25 cellular contexts compared by ENCODE assay signal in genomic region chr5:92180406-92180805, GRCh38.
"Had no signal": no experiment of that assay in that cellular context is flagged by ENCODE, and none has a peak within 500 bp of the region (broad histone marks: within the 10 kb centered on the region; RNA-seq: fewer than 3 reads in every experiment).

No MANE protein-coding gene starts in this region.

- H3K9ac ChIP-seq: neural progenitor cell had no signal

- H3K27ac ChIP-seq: left lung, lower lobe of right lung, neural progenitor cell, ovary, right atrium auricular region, right lobe of liver, tibial nerve, uterus had no signal

- H3K36me3 ChIP-seq: left lung, lower lobe of right lung, neural progenitor cell, ovary, right atrium auricular region, right lobe of liver, tibial nerve, uterus had no signal

- H3K4me3 ChIP-seq: left lung, lower lobe of right lung, neural progenitor cell, ovary, right atrium auricular region, right lobe of liver, smooth muscle cell, tibial nerve, uterus had no signal

- H3K9me3 ChIP-seq: left lung, lower lobe of right lung, ovary, right atrium auricular region, right lobe of liver, tibial nerve, uterus had no signal

- H3K27me3 ChIP-seq: left lung, neural progenitor cell, ovary, right atrium auricular region, right lobe of liver, tibial nerve, uterus had no signal

- H3K4me1 ChIP-seq: left lung, lower lobe of right lung, neural progenitor cell, right atrium auricular region, right lobe of liver, tibial nerve, uterus had no signal

- FAIRE-seq: keratinocyte had no signal

- H3K4me2 ChIP-seq: neural progenitor cell, smooth muscle cell had no signal

- H2AFZ ChIP-seq: neural progenitor cell had no signal

- ATAC-seq: left colon; left lung; lower lobe of right lung; natural killer cell; right lobe of liver; stimulated activated memory B cell treated with anti-CD40 and anti-IgM and Interleukin-4, amounts not matched to agents 10 μg/mL and 1 μg/mL and 100 μg/mL, for 72 hours; stimulated activated naive CD8-positive, alpha-beta T cell treated with anti-CD3 and anti-CD28 coated beads, Interleukin-15, amount 100 ng/mL, for 72 hours had no signal

- DNase-seq: hippocampal formation; left colon; left lung; lower lobe of right lung; mammary epithelial cell; mesenchymal stem cell; naive B cell; natural killer cell; nephron progenitor cell; ovary; right lobe of liver; stimulated activated CD4-positive, alpha-beta T cell treated with anti-CD3 and anti-CD28 coated beads, Interleukin-1b, Interleukin-23, amount 100 ng/mL, for 48 hours; stimulated activated CD4-positive, alpha-beta T cell treated with anti-CD3 and anti-CD28 coated beads, Interleukin-2, amount 100 ng/mL, for 48 hours; stimulated activated CD4-positive, alpha-beta T cell treated with anti-CD3 and anti-CD28 coated beads, Interleukin-4, amount 100 ng/mL, for 4 hours; stimulated activated CD8-positive, alpha-beta memory T cell treated with anti-CD3 and anti-CD28 coated beads, Interleukin-4, amount 100 ng/mL, for 48 hours; stimulated activated naive CD4-positive, alpha-beta T cell treated with Interleukin-2 at 50 U/mL for 16 hours; stimulated activated naive CD8-positive, alpha-beta T cell treated with anti-CD3 and anti-CD28 coated beads, Interleukin-15, amount 100 ng/mL, for 72 hours; substantia nigra; uterus had no signal
